Comparison of ENCODE assay signal across 8 cellular contexts in the genomic region with DNA sequence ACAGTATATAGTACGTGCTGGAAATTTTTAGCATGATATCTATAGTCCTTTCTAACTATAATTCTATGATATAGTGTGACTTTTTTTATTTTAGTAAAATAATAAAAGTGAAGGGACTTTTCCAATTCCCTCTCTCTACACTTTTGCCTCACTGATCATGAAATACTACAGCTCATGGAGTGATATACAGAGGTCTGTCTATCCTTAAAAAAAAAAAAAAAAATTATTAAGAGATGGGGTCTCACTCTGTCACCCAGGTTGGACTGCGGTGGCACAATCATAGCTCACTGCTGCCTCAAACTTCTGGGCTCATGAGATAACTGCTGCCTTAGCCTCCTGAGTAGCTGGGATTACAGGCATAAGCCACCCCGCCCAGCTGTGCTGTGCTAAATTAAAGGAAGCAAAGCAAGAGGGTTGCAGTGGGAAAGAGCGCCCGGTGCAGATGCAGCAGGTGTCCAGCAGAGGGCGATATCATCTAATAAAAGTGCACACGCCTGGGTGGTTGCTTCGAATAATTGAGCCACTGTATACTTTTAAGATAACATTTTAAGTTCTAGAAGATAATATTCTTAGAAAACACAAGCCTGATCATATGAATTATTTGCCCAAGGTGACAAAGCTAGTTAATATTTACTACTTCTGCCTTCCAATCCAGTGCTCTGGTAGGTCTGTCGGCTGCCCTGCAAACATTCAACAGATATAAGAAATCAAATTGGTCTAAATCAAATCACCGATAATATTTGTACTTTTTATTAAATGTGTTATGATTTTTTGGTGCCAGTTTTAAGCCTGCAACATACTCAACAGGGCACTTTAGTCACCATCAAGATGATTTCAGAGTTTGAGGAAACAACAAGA.
DNase-seq lines count a peak whose midpoint lies in the region; ATAC-seq, FAIRE-seq and TF ChIP-seq lines count a peak whose summit lies in the region.

No MANE protein-coding gene starts in this region.

- peak; percentile 95 for TF ChIP-seq RAD21 in liver (IDR thresholded peaks at IDR 0.05)

- no peak overlapping the region for H3K4me3 ChIP-seq in liver (ENCODE audit: low read depth in 1 of 3, low read length in 3 of 3)

- H3K9ac ChIP-seq in liver (ENCODE audit: low read depth in 1 of 2, low read length in 2 of 2): no peak overlapping the region

- no peaks in the 10 kb centered on the region for H3K9me3 ChIP-seq in liver (ENCODE audit: control insufficient read depth in 4 of 4, low read length in 3 of 4)

- in situ Hi-C loops in GM13977 (cut with MboI; ENCODE audit: low pct_unique_long_range_greater_than_20kb, low sequenced_read_pairs, unreplicated experiment): loop anchor here (5.0 kb wide), 1 partner anchor 127 kb away; no protein-coding TSS in a partner anchor

- 21% methylated on average over 10 of the region's 10 CpGs for WGBS in liver

- H3K36me3 ChIP-seq in liver (ENCODE audit: control insufficient read depth in 4 of 4, insufficient read depth in 3 of 4, low read depth in 1 of 4, low read length in 3 of 4): no peaks in the 10 kb centered on the region

- peak; percentile 49 for FAIRE-seq in A204.1 (lab: Jason Lieb, UNC)

- H3K27me3 ChIP-seq in liver (ENCODE audit: control insufficient read depth in 4 of 4, insufficient read depth in 4 of 4, low read length in 3 of 4): no peaks in the 10 kb centered on the region

- no peak overlapping the region for H3K27ac ChIP-seq in liver (ENCODE audit: low read depth in 1 of 2, low read length in 2 of 2)

- TF ChIP-seq CTCF in GM13977 (IDR thresholded peaks at IDR 0.05; ENCODE audit: extremely low read depth, insufficient read depth, missing control alignments): peak; percentile 91
- TF ChIP-seq CTCF in liver (IDR thresholded peaks at IDR 0.05; ENCODE audit: low read depth, low read length, missing input control): peak; percentile 99

- H3K4me1 ChIP-seq in liver (ENCODE audit: control insufficient read depth in 4 of 4, insufficient read depth in 4 of 4, low read length in 3 of 4): peaks cover 0 to 8% (median 7%) of the 10 kb centered on the region in 4 donors

- DNase-seq in GM13977 (ENCODE audit: low spot score): peak; percentile 47
- DNase-seq in NCI-H2171 treated with DMSO at 0.1 percent for 48 hours (lab: John Stamatoyannopoulos, UW): peak; percentile 49
- peak; percentile 15 for DNase-seq in activated CD4-positive, alpha-beta T cell treated with anti-CD3 and anti-CD28 coated beads for 1 hour
- DNase-seq in cerebellum (ENCODE audit: low spot score): peak; percentile 36
- peak; percentile 46 for DNase-seq in stimulated activated CD8-positive, alpha-beta memory T cell treated with anti-CD3 and anti-CD28 coated beads, Interleukin-12 subunit alpha, Interleukin-12 subunit beta, amount 100 ng/mL, for 1 hour (ENCODE audit: low read depth)

- ATAC-seq in HG03025 (IDR thresholded peaks at IDR 0.05; ENCODE audit: low FRiP score, unreplicated experiment): peak; percentile 79

TF ChIP-seq in liver, 16 proteins besides CTCF, POLR2A, EP300 and RAD21:
- TF ChIP-seq YY1 (IDR thresholded peaks at IDR 0.05) (no peak), RXRA (IDR thresholded peaks at IDR 0.05) (no peak), TAF1 (conservative IDR thresholded peaks at IDR 0.05) (no peak), SP1 (IDR thresholded peaks at IDR 0.05) (no peak), EGR1 (IDR thresholded peaks at IDR 0.05; ENCODE audit: low read depth in 2 of 2) (no peak), HNF4G (IDR thresholded peaks at IDR 0.05) (no peak), FOXA1 (IDR thresholded peaks at IDR 0.05) (no peak), FOXA2 (IDR thresholded peaks at IDR 0.05) (no peak), HNF4A (conservative IDR thresholded peaks at IDR 0.05) (no peak), JUND (IDR thresholded peaks at IDR 0.05) (no peak), GABPA (IDR thresholded peaks at IDR 0.05 in 1 of 2, conservative IDR thresholded peaks at IDR 0.05 in 1 of 2) (no peak), NR2F2 (IDR thresholded peaks at IDR 0.05) (no peak)
- TF ChIP-seq, protein P1, sequence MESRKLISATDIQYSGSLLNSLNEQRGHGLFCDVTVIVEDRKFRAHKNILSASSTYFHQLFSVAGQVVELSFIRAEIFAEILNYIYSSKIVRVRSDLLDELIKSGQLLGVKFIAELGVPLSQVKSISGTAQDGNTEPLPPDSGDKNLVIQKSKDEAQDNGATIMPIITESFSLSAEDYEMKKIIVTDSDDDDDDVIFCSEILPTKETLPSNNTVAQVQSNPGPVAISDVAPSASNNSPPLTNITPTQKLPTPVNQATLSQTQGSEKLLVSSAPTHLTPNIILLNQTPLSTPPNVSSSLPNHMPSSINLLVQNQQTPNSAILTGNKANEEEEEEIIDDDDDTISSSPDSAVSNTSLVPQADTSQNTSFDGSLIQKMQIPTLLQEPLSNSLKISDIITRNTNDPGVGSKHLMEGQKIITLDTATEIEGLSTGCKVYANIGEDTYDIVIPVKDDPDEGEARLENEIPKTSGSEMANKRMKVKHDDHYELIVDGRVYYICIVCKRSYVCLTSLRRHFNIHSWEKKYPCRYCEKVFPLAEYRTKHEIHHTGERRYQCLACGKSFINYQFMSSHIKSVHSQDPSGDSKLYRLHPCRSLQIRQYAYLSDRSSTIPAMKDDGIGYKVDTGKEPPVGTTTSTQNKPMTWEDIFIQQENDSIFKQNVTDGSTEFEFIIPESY (IDR thresholded peaks at IDR 0.05): no peak
- TF ChIP-seq, protein P2, sequence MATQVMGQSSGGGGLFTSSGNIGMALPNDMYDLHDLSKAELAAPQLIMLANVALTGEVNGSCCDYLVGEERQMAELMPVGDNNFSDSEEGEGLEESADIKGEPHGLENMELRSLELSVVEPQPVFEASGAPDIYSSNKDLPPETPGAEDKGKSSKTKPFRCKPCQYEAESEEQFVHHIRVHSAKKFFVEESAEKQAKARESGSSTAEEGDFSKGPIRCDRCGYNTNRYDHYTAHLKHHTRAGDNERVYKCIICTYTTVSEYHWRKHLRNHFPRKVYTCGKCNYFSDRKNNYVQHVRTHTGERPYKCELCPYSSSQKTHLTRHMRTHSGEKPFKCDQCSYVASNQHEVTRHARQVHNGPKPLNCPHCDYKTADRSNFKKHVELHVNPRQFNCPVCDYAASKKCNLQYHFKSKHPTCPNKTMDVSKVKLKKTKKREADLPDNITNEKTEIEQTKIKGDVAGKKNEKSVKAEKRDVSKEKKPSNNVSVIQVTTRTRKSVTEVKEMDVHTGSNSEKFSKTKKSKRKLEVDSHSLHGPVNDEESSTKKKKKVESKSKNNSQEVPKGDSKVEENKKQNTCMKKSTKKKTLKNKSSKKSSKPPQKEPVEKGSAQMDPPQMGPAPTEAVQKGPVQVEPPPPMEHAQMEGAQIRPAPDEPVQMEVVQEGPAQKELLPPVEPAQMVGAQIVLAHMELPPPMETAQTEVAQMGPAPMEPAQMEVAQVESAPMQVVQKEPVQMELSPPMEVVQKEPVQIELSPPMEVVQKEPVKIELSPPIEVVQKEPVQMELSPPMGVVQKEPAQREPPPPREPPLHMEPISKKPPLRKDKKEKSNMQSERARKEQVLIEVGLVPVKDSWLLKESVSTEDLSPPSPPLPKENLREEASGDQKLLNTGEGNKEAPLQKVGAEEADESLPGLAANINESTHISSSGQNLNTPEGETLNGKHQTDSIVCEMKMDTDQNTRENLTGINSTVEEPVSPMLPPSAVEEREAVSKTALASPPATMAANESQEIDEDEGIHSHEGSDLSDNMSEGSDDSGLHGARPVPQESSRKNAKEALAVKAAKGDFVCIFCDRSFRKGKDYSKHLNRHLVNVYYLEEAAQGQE (IDR thresholded peaks at IDR 0.05): no peak
- TF ChIP-seq, protein P3, sequence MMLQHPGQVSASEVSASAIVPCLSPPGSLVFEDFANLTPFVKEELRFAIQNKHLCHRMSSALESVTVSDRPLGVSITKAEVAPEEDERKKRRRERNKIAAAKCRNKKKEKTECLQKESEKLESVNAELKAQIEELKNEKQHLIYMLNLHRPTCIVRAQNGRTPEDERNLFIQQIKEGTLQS (IDR thresholded peaks at IDR 0.05): no peak
